In genomic region chr12:2057793-2058408, GRCh38 we compare ENCODE assay signal across 24 cellular contexts. TPM values are rescaled to one million over a fixed set of nuclear protein-coding genes. Genes with fewer than 3 reads are reported as not detected.
DNase-seq lines count a peak whose midpoint lies in the region; ATAC-seq and TF ChIP-seq lines count a peak whose summit lies in the region.
"Had no signal": no experiment of that assay in that cellular context is flagged by ENCODE, and none has a peak within 500 bp of the region (broad histone marks: within the 10 kb centered on the region; RNA-seq: fewer than 3 reads in every experiment).

No MANE protein-coding gene starts in this region.

- CTCF ChIA-PET in A673 (lab: Charles Lee) = interaction anchor here (0.7 to 1.6 kb wide), 4 partner anchors 35 to 525 kb away, joined by 3 to 9 read pairs (median 5); no protein-coding TSS in a partner anchor

- POLR2A ChIA-PET in A673 (lab: Charles Lee; ENCODE audit: low non-redundant PET) = interaction anchor here (0.5 kb wide), 1 partner anchor 226 kb away, joined by 8 read pairs; no protein-coding TSS in a partner anchor

- ATAC-seq in HG03565 (IDR thresholded peaks at IDR 0.05; ENCODE audit: unreplicated experiment) (no peak), HG02571 (IDR thresholded peaks at IDR 0.05; ENCODE audit: unreplicated experiment) (no peak)
- ATAC-seq: CD8-positive, alpha-beta T cell; lower lobe of right lung; naive thymus-derived CD8-positive, alpha-beta T cell had no signal

- DNase-seq in A673 (ENCODE audit: low spot score) (peak; percentile 54), NCI-H69 (lab: John Stamatoyannopoulos, UW) (peak; percentile 84), sigmoid colon (peak; percentile 77), NCI-H526 treated with DMSO at 0.1 percent for 48 hours (lab: John Stamatoyannopoulos, UW) (no peak), AML-193 (lab: John Stamatoyannopoulos, UW) (no peak)
- DNase-seq: activated B cell treated with CpG ODN at 0.5 μM for 24 hours; activated gamma-delta T cell treated with Interleukin-2 at 50 U/mL for 16 hours; activated T-cell treated with anti-CD3 and anti-CD28 coated beads, Interleukin-2, amount 50 U/mL, for 1 hour; kidney; NCI-H524 treated with DMSO at 0.1 percent for 48 hours; stimulated activated naive B cell treated with anti-CD40 and anti-IgM and Interleukin-4, amounts not matched to agents 10 μg/mL and 1 μg/mL and 100 μg/mL, for 72 hours had no signal

- H3K4me1 ChIP-seq in A673 (ENCODE audit: insufficient read depth, low read length, poor library complexity, severe bottlenecking) (peaks cover 12% of the 10 kb centered on the region), esophagus (ENCODE audit: control insufficient read depth in 2 of 2, insufficient read depth in 2 of 2, low read length in 1 of 2) (peaks cover 0 to 4% of the 10 kb centered on the region in 2 donors), sigmoid colon (peaks cover 0 to 70% (median 62%) of the 10 kb centered on the region in 4 donors)
- H3K4me1 ChIP-seq: BE2C had no signal

- no peaks in the 10 kb centered on the region for H3K36me3 ChIP-seq in A673 (ENCODE audit: insufficient read depth, low read length, poor library complexity, severe bottlenecking)
- H3K36me3 ChIP-seq in esophagus (ENCODE audit: control insufficient read depth in 2 of 2, insufficient read depth in 2 of 2, low read length in 1 of 2) = no peaks in the 10 kb centered on the region
- no peaks in the 10 kb centered on the region for H3K36me3 ChIP-seq in sigmoid colon
- H3K36me3 ChIP-seq: BE2C, brain microvascular endothelial cell, lower lobe of right lung had no signal

- H3K27ac ChIP-seq in A673 (ENCODE audit: low read depth, low read length, poor library complexity, severe bottlenecking) (no peak overlapping the region), esophagus (ENCODE audit: low read depth in 2 of 2, low read length in 1 of 2) (peak overlapping the region; percentile 0 to 50), sigmoid colon (peak overlapping the region; percentile 80 to 98 (median 97))
- H3K27ac ChIP-seq: brain microvascular endothelial cell, KMS-11, lower lobe of right lung, skin epidermis had no signal

- H3K4me3 ChIP-seq in A673 (ENCODE audit: low read depth, low read length, poor library complexity, severe bottlenecking) (no peak overlapping the region), esophagus (ENCODE audit: low read depth in 1 of 2, low read length in 2 of 2) (no peak overlapping the region), sigmoid colon (peak overlapping the region; percentile 15 to 92 (median 45))
- H3K4me3 ChIP-seq: GM12878, lower lobe of right lung, skin epidermis had no signal

- WGBS in esophagus, 2 donors = 55 to 59% methylated on average over 8 of the region's 8 CpGs
- 66 to 83% methylated on average over 8 of the region's 8 CpGs for WGBS in sigmoid colon, 2 donors

- H3K9me3 ChIP-seq in A673 (ENCODE audit: low read depth, low read length, poor library complexity, severe bottlenecking) (no peaks in the 10 kb centered on the region), esophagus (ENCODE audit: control insufficient read depth in 2 of 2, insufficient read depth in 1 of 2, low read depth in 1 of 2, low read length in 1 of 2) (no peaks in the 10 kb centered on the region), sigmoid colon (no peaks in the 10 kb centered on the region)
- H3K9me3 ChIP-seq: BE2C, lower lobe of right lung, SK-N-SH had no signal

- intact Hi-C loops in A673 (cut with micrococcal nuclease; ENCODE audit: unreplicated experiment) = loop anchor here (1.0 to 2.0 kb wide), 2 partner anchors 226 to 527 kb away; no protein-coding TSS in a partner anchor
- intact Hi-C loops in sigmoid colon (cut with DNase I) = loop anchor here (2.0 to 10.0 kb wide), 7 partner anchors 39 to 527 kb away; no protein-coding TSS in a partner anchor

- TF ChIP-seq CTCF in A673 (conservative IDR thresholded peaks at IDR 0.05; ENCODE audit: low read depth, low read length) (no peak), sigmoid colon (IDR thresholded peaks at IDR 0.05) (no peak)

- TF ChIP-seq EP300 in sigmoid colon (IDR thresholded peaks at IDR 0.05) = no peak

- H3K27me3 ChIP-seq in A673 (replicated peaks; ENCODE audit: insufficient read depth, low read depth, low read length, poor library complexity) (peaks cover 23% of the 10 kb centered on the region), esophagus (ENCODE audit: control insufficient read depth in 1 of 2, insufficient read depth in 2 of 2, low read length in 2 of 2) (peaks cover 0 to 8% of the 10 kb centered on the region in 2 donors), sigmoid colon (no peaks in the 10 kb centered on the region)

- no peak for TF ChIP-seq POLR2A in sigmoid colon (IDR thresholded peaks at IDR 0.05)

- BruUV-seq in A673 (replicated peaks; lab: Mats Ljungman, UMichigan) = no TSS peak

RNA-seq across cellular contexts. Expression of gene CACNA1C, which starts 5.1 kb away (rescaled TPM):
- total RNA-seq in A673 (2021) = 3.7 and 5.2 TPM in 2 replicates
- polyA plus RNA-seq in esophagus = 1 to 10 TPM; 2.1 to 2.5 TPM
- 100 to 1,000 TPM in 2 of 4 donors, 10 to 100 TPM in 2; 62.0 to 213 (median 119) TPM for total RNA-seq in sigmoid colon
- 1 to 10 TPM in 1 of 3 donors, under 1 TPM in 2; 0.46 to 7.6 (median 0.60) TPM for polyA plus RNA-seq in sigmoid colon
- total RNA-seq: pulmonary artery endothelial cell had no signal

RNA-seq across cellular contexts. Expression of gene DCP1B, which starts 53.6 kb away (rescaled TPM):
- total RNA-seq in A673 (2021) = 8.8 and 9.7 TPM in 2 replicates
- 1 to 10 TPM; 2.6 to 5.2 TPM for polyA plus RNA-seq in esophagus
- total RNA-seq in sigmoid colon = 10 to 100 TPM; 24.8 to 47.7 (median 35.5) TPM
- polyA plus RNA-seq in sigmoid colon = 1 to 10 TPM; 5.5 to 8.5 (median 7.2) TPM

Comparison
In these comparisons a context has a peak if more than half of its experiments do, and no peak if none do; other contexts are left out.
1. DNase-seq: peak in A673 (single experiment), NCI-H69 (single experiment) and sigmoid colon (single experiment); none in NCI-H526 treated with DMSO at 0.1 percent for 48 hours (single experiment) and AML-193 (0 of 2).
2. H3K4me3 ChIP-seq: peak in sigmoid colon (4 of 4); none in A673 (single experiment) and esophagus (0 of 2).
3. RNA of gene CACNA1C, which starts 5.1 kb away (total RNA-seq): 62.0 to 213 TPM in sigmoid colon; 3.7 to 5.2 TPM in A673; every median in the first group is over 10 times any median in the second.